ENCODE assay signal across 27 cellular contexts in the genomic region with DNA sequence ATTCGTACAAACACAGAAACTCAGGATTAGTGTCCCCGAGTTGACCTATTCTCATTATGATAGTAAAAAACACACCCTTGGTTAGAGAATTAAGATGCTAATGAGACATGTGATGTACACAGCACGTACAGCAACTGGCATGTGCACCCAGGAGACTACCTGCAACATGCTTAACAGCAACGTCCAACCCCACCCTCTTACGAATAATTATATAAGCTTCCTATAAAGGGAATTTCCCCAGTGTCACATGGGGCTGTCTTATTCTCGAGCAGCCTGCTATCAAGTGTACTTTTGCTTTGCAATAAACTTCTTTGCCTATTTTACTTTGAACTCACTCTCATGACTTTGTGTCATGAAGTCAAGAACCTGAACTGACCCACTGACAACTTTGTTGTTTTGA.
"Had no signal": no experiment of that assay in that cellular context is flagged by ENCODE, and none has a peak within 500 bp of the region (broad histone marks: within the 10 kb centered on the region; RNA-seq: fewer than 3 reads in every experiment).

No MANE protein-coding gene starts in this region.

- H3K36me3 ChIP-seq: left lung, lower lobe of right lung, pancreas, prostate gland, spleen, suprapubic skin, thoracic aorta, tibial artery, upper lobe of right lung had no signal

- H3K9me3 ChIP-seq: left lung, lower lobe of right lung, pancreas, prostate gland, spleen, suprapubic skin, thoracic aorta, tibial artery, upper lobe of right lung had no signal

- H3K4me3 ChIP-seq: left lung, lower lobe of right lung, pancreas, prostate gland, skin epidermis, spleen, suprapubic skin, thoracic aorta, tibial artery, upper lobe of right lung had no signal

- ATAC-seq: left cardiac atrium; left lung; lower lobe of right lung; naive thymus-derived CD8-positive, alpha-beta T cell; pancreas; right cardiac atrium; sciatic nerve; stimulated activated effector memory CD8-positive, alpha-beta T cell treated with anti-CD3 and anti-CD28 coated beads, Interleukin-12 subunit alpha, Interleukin-12 subunit beta, amount 100 ng/mL, for 72 hours; upper lobe of right lung had no signal

- DNase-seq: hippocampal formation; kidney glomerular epithelial cell; left cardiac atrium; left lung; lower lobe of right lung; mammary epithelial cell; midbrain; naive thymus-derived CD8-positive, alpha-beta T cell; nucleus accumbens; pancreas; posterior cingulate gyrus; retina; right cardiac atrium; spleen; stimulated activated CD4-positive, alpha-beta T cell treated with anti-CD3 and anti-CD28 coated beads, Interleukin-4, amount 100 ng/mL, for 24 hours; stimulated activated naive CD4-positive, alpha-beta T cell; tibial artery; trophoblast cell; upper lobe of right lung had no signal

- H3K27ac ChIP-seq: left lung, lower lobe of right lung, pancreas, prostate gland, skin epidermis, spleen, suprapubic skin, thoracic aorta, tibial artery, upper lobe of right lung had no signal

- FAIRE-seq: keratinocyte, pancreas, urothelium cell line had no signal

- H3K4me1 ChIP-seq: left lung, lower lobe of right lung, pancreas, prostate gland, spleen, suprapubic skin, tibial artery, upper lobe of right lung had no signal

- H3K27me3 ChIP-seq: left lung, pancreas, spleen, suprapubic skin, tibial artery, upper lobe of right lung had no signal
